Comparison of ENCODE assay signal across 24 cellular contexts in the genomic region with DNA sequence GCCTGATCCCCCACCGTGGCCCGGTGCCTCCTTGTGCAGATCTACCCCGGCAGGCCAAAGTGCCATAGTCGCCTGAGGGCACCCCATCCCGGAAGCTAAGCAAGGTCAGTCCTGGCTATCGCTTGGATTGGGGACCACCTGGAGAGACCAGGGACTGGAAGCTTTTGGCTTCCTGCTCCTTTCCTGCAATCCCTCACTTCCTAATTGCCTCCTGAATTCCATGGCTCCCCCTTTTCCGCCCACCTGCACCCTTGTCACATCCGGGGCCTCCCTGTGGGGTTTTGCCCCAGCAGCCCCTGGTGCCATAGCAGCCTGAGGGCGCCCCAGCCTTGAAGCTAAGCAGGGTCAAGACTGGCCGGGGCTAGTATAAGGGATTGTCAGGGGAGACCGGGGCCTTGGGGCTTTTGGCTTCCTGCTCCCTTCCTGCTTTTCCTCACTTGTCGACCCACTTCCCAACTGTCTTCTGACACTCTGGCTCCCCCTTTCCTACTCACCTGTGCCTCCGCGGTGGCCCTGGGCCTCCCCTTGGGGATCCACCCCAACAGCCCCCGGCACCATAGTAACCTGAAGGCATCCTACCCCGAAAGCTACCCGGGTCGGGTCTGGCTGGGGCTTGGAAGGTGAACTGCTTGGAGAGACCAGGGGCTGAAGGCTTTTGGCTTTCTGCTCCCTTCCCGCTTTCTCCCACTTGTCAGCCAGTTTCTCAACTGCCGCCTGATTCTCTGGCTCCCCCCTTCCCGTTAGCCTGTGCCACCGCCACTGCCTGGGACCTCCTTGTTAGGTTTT.
DNase-seq lines count a peak whose midpoint lies in the region; ATAC-seq and TF ChIP-seq lines count a peak whose summit lies in the region.
"Had no signal": no experiment of that assay in that cellular context is flagged by ENCODE, and none has a peak within 500 bp of the region (broad histone marks: within the 10 kb centered on the region; RNA-seq: fewer than 3 reads in every experiment).

No MANE protein-coding gene starts in this region.

- H3K4me2 ChIP-seq in osteoblast (ENCODE audit: insufficient read depth, low read length) = no peak overlapping the region

- no peaks in the 10 kb centered on the region for H3K27me3 ChIP-seq in osteoblast (ENCODE audit: insufficient read depth, low read length)
- no peaks in the 10 kb centered on the region for H3K27me3 ChIP-seq in vagina
- H3K27me3 ChIP-seq: SJCRH30 had no signal

- TF ChIP-seq CTCF in GM13976 (IDR thresholded peaks at IDR 0.05; ENCODE audit: borderline replicate concordance, control extremely low read depth, extremely low read depth, insufficient read depth, missing control alignments) (no peak), coronary artery (IDR thresholded peaks at IDR 0.05) (no peak), osteoblast (IDR thresholded peaks at IDR 0.05; ENCODE audit: extremely low read depth, low read depth, low read length) (no peak), vagina (IDR thresholded peaks at IDR 0.05) (no peak)

- no peaks in the 10 kb centered on the region for H3K79me2 ChIP-seq in osteoblast (ENCODE audit: insufficient read depth, low read length)

- H3K27ac ChIP-seq in coronary artery = no peak overlapping the region
- H3K27ac ChIP-seq in osteoblast (ENCODE audit: low read depth, low read length) = no peak overlapping the region
- no peak overlapping the region for H3K27ac ChIP-seq in vagina
- H3K27ac ChIP-seq: C4-2B, SJCRH30 had no signal

- H3K4me1 ChIP-seq in osteoblast (ENCODE audit: insufficient read depth, low read length) (no peaks in the 10 kb centered on the region), vagina (no peaks in the 10 kb centered on the region)
- H3K4me1 ChIP-seq: SJCRH30 had no signal

- TF ChIP-seq POLR2A in vagina (IDR thresholded peaks at IDR 0.05) = no peak

- no peaks in the 10 kb centered on the region for H3K9me3 ChIP-seq in osteoblast (ENCODE audit: low read depth, low read length)
- no peaks in the 10 kb centered on the region for H3K9me3 ChIP-seq in vagina
- H3K9me3 ChIP-seq: SJCRH30 had no signal

- no peak for ATAC-seq in esophagus mucosa
- ATAC-seq: CD8-positive, alpha-beta T cell; PC-3; SK-N-SH treated with all-trans-retinoic acid at 6 μM for 48 hours had no signal

- H3K36me3 ChIP-seq in osteoblast (ENCODE audit: insufficient read depth, low read length) = no peaks in the 10 kb centered on the region
- no peaks in the 10 kb centered on the region for H3K36me3 ChIP-seq in vagina
- H3K36me3 ChIP-seq: SJCRH30 had no signal

- DNase-seq in GM13976 (ENCODE audit: low spot score) (peak; percentile 19), coronary artery (ENCODE audit: low spot score) (peak; percentile 58), osteoblast (ENCODE audit: insufficient read length, low spot score, missing footprints) (peak; percentile 60), vagina (ENCODE audit: extremely low spot score in 2 of 2) (peak; percentile 76 to 81), NCI-H2029 (lab: John Stamatoyannopoulos, UW) (no peak), GM19238 (ENCODE audit: insufficient read length, low spot score) (no peak)
- DNase-seq: DMS 273 treated with DMSO at 0.1 percent for 48 hours; DMS79; EL; GDM1; Karpas-422; NCI-H1092 treated with DMSO at 0.1 percent for 48 hours; NCI-H1436 treated with DMSO at 0.1 percent for 48 hours; NCI-H187 treated with DMSO at 0.1 percent for 48 hours; NCI-H446; NCI-H524 treated with DMSO at 0.1 percent for 48 hours; NCI-H774; NK-92 treated with Interleukin-12 subunit alpha and Interleukin-12 subunit beta, amount 100 ng/mL, for 24 hours; PC-3; SJCRH30 had no signal

- no peaks in the 10 kb centered on the region for H4K20me1 ChIP-seq in osteoblast (ENCODE audit: insufficient read depth, low read length)

- no peak overlapping the region for H3K4me3 ChIP-seq in coronary artery
- no peak overlapping the region for H3K4me3 ChIP-seq in osteoblast (ENCODE audit: insufficient read depth, low read length)
- no peak overlapping the region for H3K4me3 ChIP-seq in vagina
- H3K4me3 ChIP-seq: SJCRH30 had no signal

- no peak overlapping the region for H2AFZ ChIP-seq in osteoblast (ENCODE audit: low read length)

- in situ Hi-C loops in GM13976 (cut with MboI; ENCODE audit: low sequenced_read_pairs, unreplicated experiment) = no loop called here

- intact Hi-C loops in vagina (cut with DNase I) = no loop called here

Comparison
In these comparisons a context has a peak if more than half of its experiments do, and no peak if none do; other contexts are left out.
1. DNase-seq: peak in GM13976 (single experiment), coronary artery (single experiment), osteoblast (single experiment) and vagina (2 of 2); none in NCI-H2029 (single experiment) and GM19238 (single experiment).